Comparison of ENCODE assay signal across 16 cellular contexts in the genomic region with DNA sequence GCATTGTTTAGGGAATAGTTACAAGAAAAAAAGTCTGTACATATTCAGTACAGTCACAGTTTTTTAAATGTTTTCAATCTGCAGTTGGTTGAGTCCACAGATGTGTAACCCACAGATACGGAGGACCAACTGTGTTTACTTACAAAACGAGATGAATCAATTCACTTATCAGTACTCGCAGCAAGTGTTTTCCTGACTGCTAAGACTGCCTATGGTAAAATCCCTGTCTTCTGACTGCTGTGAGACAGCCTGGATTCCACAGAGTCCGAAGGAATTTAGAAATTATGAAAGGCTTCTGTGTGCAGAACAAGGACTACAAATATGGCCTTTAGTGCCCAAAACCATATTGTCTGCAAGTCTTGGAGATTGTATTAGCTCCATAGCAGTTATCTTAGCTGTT. TPM values are rescaled to one million over a fixed set of nuclear protein-coding genes. Genes with fewer than 3 reads are reported as not detected.
A peak's percentile ranks its signal among the peaks of the same experiment; 100 is the strongest.
DNase-seq lines count a peak whose midpoint lies in the region; ATAC-seq, FAIRE-seq and TF ChIP-seq lines count a peak whose summit lies in the region.
"Had no signal": no experiment of that assay in that cellular context is flagged by ENCODE, and none has a peak within 500 bp of the region (broad histone marks: within the 10 kb centered on the region; RNA-seq: fewer than 3 reads in every experiment).

No MANE protein-coding gene starts in this region.

- H3K36me3 ChIP-seq in heart left ventricle (no peaks in the 10 kb centered on the region), adrenal gland (replicated peaks in 1 of 2) (no peaks in the 10 kb centered on the region), thymus (ENCODE audit: control insufficient read depth, insufficient read depth) (no peaks in the 10 kb centered on the region)
- H3K36me3 ChIP-seq: transverse colon, WERI-Rb-1 had no signal

- no peaks in the 10 kb centered on the region for H3K9me3 ChIP-seq in heart left ventricle
- no peaks in the 10 kb centered on the region for H3K9me3 ChIP-seq in adrenal gland (replicated peaks in 1 of 3)
- H3K9me3 ChIP-seq in thymus (ENCODE audit: control insufficient read depth) = no peaks in the 10 kb centered on the region
- H3K9me3 ChIP-seq: transverse colon had no signal

- no peak for TF ChIP-seq POLR2A in heart left ventricle (IDR thresholded peaks at IDR 0.05)
- TF ChIP-seq POLR2A in adrenal gland (IDR thresholded peaks at IDR 0.05) = no peak

- H3K4me1 Mint-ChIP-seq in immature natural killer cell = peaks cover 93 to 100% of the 10 kb centered on the region in 2 donors

- H3K4me1 ChIP-seq in heart left ventricle = peaks cover 0 to 72% (median 19%) of the 10 kb centered on the region in 12 donors
- peaks cover 35 to 42% of the 10 kb centered on the region in 2 donors for H3K4me1 ChIP-seq in adrenal gland (replicated peaks in 1 of 2)
- peaks cover 10% of the 10 kb centered on the region for H3K4me1 ChIP-seq in thymus (ENCODE audit: control insufficient read depth, insufficient read depth, low read length)

- ATAC-seq in heart left ventricle (peak in 1 of 4 donors; percentile 33), Right ventricle myocardium superior (ENCODE audit: poor library complexity) (no peak)
- ATAC-seq: Panc1 had no signal

- DNase-seq in heart left ventricle (no peak), Right ventricle myocardium superior (no peak), adrenal gland (peak in 2 of 7 donors; percentile 20 to 45), immature natural killer cell (no peak), HTR-8/SVneo (ENCODE audit: insufficient read length, low spot score) (no peak), NCI-H128 (lab: John Stamatoyannopoulos, UW; ENCODE audit: unreplicated experiment) (no peak), NCI-H2029 treated with DMSO at 0.1 percent for 48 hours (lab: John Stamatoyannopoulos, UW) (no peak)
- DNase-seq: activated gamma-delta T cell; effector CD4-positive, alpha-beta T cell; NCI-H345; retina; transverse colon; WERI-Rb-1 had no signal

- no peaks in the 10 kb centered on the region for H3K9me3 Mint-ChIP-seq in immature natural killer cell

- peak overlapping the region in 7 of 12 donors; percentile 10 to 87 (median 45) for H3K27ac ChIP-seq in heart left ventricle
- H3K27ac ChIP-seq in adrenal gland = peak overlapping the region; percentile 40 to 78 (median 57)
- H3K27ac ChIP-seq in thymus (ENCODE audit: low read depth) = peak overlapping the region; percentile 33
- H3K27ac ChIP-seq: WERI-Rb-1 had no signal

- peaks cover 8 to 10% (median 9%) of the 10 kb centered on the region in 3 donors for H3K27me3 Mint-ChIP-seq in immature natural killer cell (ENCODE audit: low read depth in 3 of 3)

- H3K4me3 Mint-ChIP-seq in immature natural killer cell = peak overlapping the region; percentile 27 to 90 (median 84)

- H3K4me3 ChIP-seq in heart left ventricle (no peak overlapping the region), adrenal gland (no peak overlapping the region), thymus (ENCODE audit: low read length) (no peak overlapping the region)
- H3K4me3 ChIP-seq: transverse colon had no signal

- intact Hi-C loops in heart left ventricle (cut with DNase I) (no loop called here), Right ventricle myocardium superior (cut with DNase I) (no loop called here), adrenal gland (cut with DNase I) (no loop called here)

- no peak for FAIRE-seq in HTR-8/SVneo (lab: Jason Lieb, UNC)

- H3K36me3 Mint-ChIP-seq in immature natural killer cell = peaks cover 7 to 19% (median 12%) of the 10 kb centered on the region in 3 donors

- peak overlapping the region; percentile 97 to 99 (median 98) for H3K27ac Mint-ChIP-seq in immature natural killer cell

- H3K27me3 ChIP-seq in heart left ventricle = no peaks in the 10 kb centered on the region
- no peaks in the 10 kb centered on the region for H3K27me3 ChIP-seq in adrenal gland
- H3K27me3 ChIP-seq in thymus (ENCODE audit: control insufficient read depth, insufficient read depth) = no peaks in the 10 kb centered on the region
- H3K27me3 ChIP-seq: transverse colon had no signal

- TF ChIP-seq CTCF in heart left ventricle (IDR thresholded peaks at IDR 0.05) = no peak
- TF ChIP-seq CTCF in adrenal gland (IDR thresholded peaks at IDR 0.05) = no peak

- WGBS in heart left ventricle, 4 donors = 42 to 53% (median 49%) methylated on average over 4 of the region's 4 CpGs
- 20 to 33% (median 28%) methylated on average over 4 of the region's 4 CpGs for WGBS in adrenal gland, 4 donors
- 78% methylated on average over 4 of the region's 4 CpGs for WGBS in thymus

RNA-seq across cellular contexts. Expression of a gene that starts 45.7 kb away (rescaled TPM):
- total RNA-seq in heart left ventricle (1 to 10 TPM in 7 of 9 donors, under 1 TPM in 1, not detected in 1; 0.25 to 5.1 (median 2.2) TPM), Right ventricle myocardium superior (2.5 TPM), adrenal gland (under 1 TPM in 1 of 8 donors, not detected in 7; 0.11 TPM)
- polyA plus RNA-seq in heart left ventricle (1 to 10 TPM; 2.4 to 4.3 TPM), adrenal gland (under 1 TPM in 2 of 3 donors, not detected in 1; 0.16 to 0.94 TPM), immature natural killer cell (not detected), thymus (0.30 TPM)
- polyA plus RNA-seq: BJ had no signal
